In the genomic region with DNA sequence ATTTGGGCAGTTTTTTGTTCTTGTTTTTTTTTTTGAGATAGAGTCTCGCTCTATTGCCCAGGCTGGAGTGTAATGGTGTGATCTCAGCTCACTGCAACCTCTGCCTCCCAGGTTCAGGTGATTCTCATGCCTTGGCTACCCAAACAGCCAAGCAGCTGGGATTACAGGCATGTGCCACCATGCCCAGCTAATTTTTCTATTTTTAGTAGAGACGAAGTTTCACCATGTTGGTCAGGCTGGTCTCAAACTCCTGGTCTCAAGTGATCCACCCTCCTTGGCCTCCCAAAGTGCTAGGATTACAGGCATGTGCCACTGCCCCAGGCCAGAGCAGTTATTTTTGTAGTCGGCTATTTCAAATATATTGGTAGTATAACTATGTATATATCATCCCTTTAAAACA, we compare ENCODE assay signal across 1 cellular context. TPM values are rescaled to one million over a fixed set of nuclear protein-coding genes. Genes with fewer than 3 reads are reported as not detected.
"Had no signal": no experiment of that assay in that cellular context is flagged by ENCODE, and none has a peak within 500 bp of the region (broad histone marks: within the 10 kb centered on the region; RNA-seq: fewer than 3 reads in every experiment).

No MANE protein-coding gene starts in this region.

RNA-seq across cellular contexts. Expression of gene ARPIN, which starts 27.6 kb away (rescaled TPM):
- polyA plus RNA-seq: IgD-negative memory B cell had no signal
